ENCODE assay signal across 22 cellular contexts in the genomic region with DNA sequence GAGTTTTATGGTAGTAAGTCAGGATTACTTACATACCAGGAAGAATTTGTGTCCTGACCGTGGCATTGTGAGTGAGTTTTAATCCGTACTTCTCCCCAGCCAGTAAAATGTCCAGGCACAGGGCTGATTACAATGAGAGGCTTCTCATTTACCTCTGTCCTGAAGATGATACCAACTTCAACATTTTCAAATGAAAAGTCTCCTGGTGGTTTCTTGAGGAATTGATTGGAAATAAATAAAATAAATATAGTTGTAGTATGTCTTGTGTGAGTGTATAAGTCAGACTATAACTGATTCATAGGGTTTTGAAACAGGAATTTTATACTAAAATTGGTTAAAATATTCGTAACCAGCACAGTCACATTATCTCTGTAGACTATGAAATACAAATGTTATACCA.
"Had no signal": no experiment of that assay in that cellular context is flagged by ENCODE, and none has a peak within 500 bp of the region (broad histone marks: within the 10 kb centered on the region; RNA-seq: fewer than 3 reads in every experiment).

No MANE protein-coding gene starts in this region.

- H3K36me3 ChIP-seq: esophagus muscularis mucosa, lower lobe of right lung, neutrophil, pancreas, suprapubic skin, transverse colon, vagina had no signal

- H3K27me3 Mint-ChIP-seq: effector memory CD8-positive, alpha-beta T cell; stimulated activated naive CD8-positive, alpha-beta T cell treated with anti-CD3 and anti-CD28 coated beads, Interleukin-15, amount 100 ng/mL, for 72 hours had no signal

- H3K4me2 ChIP-seq: smooth muscle cell had no signal

- H3K4me3 ChIP-seq: esophagus muscularis mucosa, lower lobe of right lung, pancreas, smooth muscle cell, suprapubic skin, transverse colon, vagina had no signal

- ATAC-seq: effector memory CD8-positive, alpha-beta T cell; left ventricle myocardium superior; lower lobe of right lung; natural killer cell; pancreas; sciatic nerve; stimulated activated naive CD8-positive, alpha-beta T cell treated with anti-CD3 and anti-CD28 coated beads, Interleukin-15, amount 100 ng/mL, for 72 hours had no signal

- H3K9me3 ChIP-seq: esophagus muscularis mucosa, lower lobe of right lung, neutrophil, pancreas, suprapubic skin, transverse colon, vagina had no signal

- H3K4me3 Mint-ChIP-seq: effector memory CD8-positive, alpha-beta T cell; natural killer cell; stimulated activated naive CD8-positive, alpha-beta T cell treated with anti-CD3 and anti-CD28 coated beads, Interleukin-15, amount 100 ng/mL, for 72 hours had no signal

- DNase-seq: cortex of kidney; effector memory CD8-positive, alpha-beta T cell; foreskin melanocyte; head of caudate nucleus; left ventricle myocardium superior; lower lobe of right lung; natural killer cell; pancreas; retina; stimulated activated CD4-positive, alpha-beta T cell treated with anti-CD3 and anti-CD28 coated beads, Interleukin-12 subunit alpha, Interleukin-12 subunit beta, amount 100 ng/mL, for 4 hours; stimulated activated CD4-positive, alpha-beta T cell treated with anti-CD3 and anti-CD28 coated beads, Interleukin-1b, Interleukin-23, amount 100 ng/mL, for 48 hours; stimulated activated CD4-positive, alpha-beta T cell treated with anti-CD3 and anti-CD28 coated beads, Interleukin-4, amount 100 ng/mL, for 1 hour; stimulated activated CD8-positive, alpha-beta memory T cell treated with anti-CD3 and anti-CD28 coated beads, Interleukin-4, amount 100 ng/mL, for 48 hours; stimulated activated naive CD4-positive, alpha-beta T cell; stimulated activated naive CD8-positive, alpha-beta T cell treated with anti-CD3 and anti-CD28 coated beads, Interleukin-15, amount 100 ng/mL, for 72 hours; transverse colon had no signal

- H3K27ac Mint-ChIP-seq: effector memory CD8-positive, alpha-beta T cell; natural killer cell; stimulated activated naive CD8-positive, alpha-beta T cell treated with anti-CD3 and anti-CD28 coated beads, Interleukin-15, amount 100 ng/mL, for 72 hours had no signal

- H3K9me3 Mint-ChIP-seq: natural killer cell had no signal

- H3K27me3 ChIP-seq: esophagus muscularis mucosa, neutrophil, pancreas, suprapubic skin, transverse colon, vagina had no signal

- H3K27ac ChIP-seq: esophagus muscularis mucosa, lower lobe of right lung, neutrophil, pancreas, suprapubic skin, transverse colon, vagina had no signal

- H3K4me1 ChIP-seq: pancreas had no signal
